Comparison of ENCODE assay signal across 28 cellular contexts in genomic region chr20:32244959-32245358, GRCh38. TPM values are rescaled to one million over a fixed set of nuclear protein-coding genes. Genes with fewer than 3 reads are reported as not detected.
DNase-seq lines count a peak whose midpoint lies in the region; ATAC-seq, FAIRE-seq and TF ChIP-seq lines count a peak whose summit lies in the region.
"Had no signal": no experiment of that assay in that cellular context is flagged by ENCODE, and none has a peak within 500 bp of the region (broad histone marks: within the 10 kb centered on the region; RNA-seq: fewer than 3 reads in every experiment).

No MANE protein-coding gene starts in this region.

- no peaks in the 10 kb centered on the region for H3K9me3 Mint-ChIP-seq in activated naive CD8-positive, alpha-beta T cell treated with anti-CD3 and anti-CD28 coated beads, Interleukin-2, amount 50 U/mL, for 24 hours
- no peaks in the 10 kb centered on the region for H3K9me3 Mint-ChIP-seq in stimulated activated naive B cell treated with anti-CD40 and anti-IgM and Interleukin-4, amounts not matched to agents 10 μg/mL and 1 μg/mL and 100 μg/mL, for 72 hours
- H3K9me3 Mint-ChIP-seq: CD8-positive, alpha-beta T cell had no signal

- FAIRE-seq in HepG2 (lab: Jason Lieb, UNC): no peak
- FAIRE-seq: GM18507, H54, K562 had no signal

- no peaks in the 10 kb centered on the region for H4K20me1 ChIP-seq in HepG2 (ENCODE audit: insufficient read depth, low read length)

- 74% methylated on average over 4 of the region's 4 CpGs for WGBS in HepG2 (ENCODE audit: low lambda C conversion rate)
- 90% methylated on average over 4 of the region's 4 CpGs for WGBS in right lobe of liver (ENCODE audit: insufficient coverage, low coverage, low lambda C conversion rate, missing lambda C conversion rate)

- H3K27ac Mint-ChIP-seq in activated naive CD8-positive, alpha-beta T cell treated with anti-CD3 and anti-CD28 coated beads, Interleukin-2, amount 50 U/mL, for 24 hours: peak overlapping the region; percentile 53
- H3K27ac Mint-ChIP-seq in stimulated activated naive B cell treated with anti-CD40 and anti-IgM and Interleukin-4, amounts not matched to agents 10 μg/mL and 1 μg/mL and 100 μg/mL, for 72 hours: peak overlapping the region; percentile 20
- H3K27ac Mint-ChIP-seq: B cell; CD8-positive, alpha-beta T cell had no signal

- H3K27ac ChIP-seq in HepG2 (ENCODE audit: extremely low read length, insufficient read depth, low read length) (no peak overlapping the region), right lobe of liver (no peak overlapping the region)
- H3K27ac ChIP-seq: 22Rv1, C4-2B, SJCRH30 had no signal

- peaks cover 61% of the 10 kb centered on the region for H3K4me1 Mint-ChIP-seq in activated naive CD8-positive, alpha-beta T cell treated with anti-CD3 and anti-CD28 coated beads, Interleukin-2, amount 50 U/mL, for 24 hours
- peaks cover 8 to 13% of the 10 kb centered on the region in 2 donors for H3K4me1 Mint-ChIP-seq in stimulated activated naive B cell treated with anti-CD40 and anti-IgM and Interleukin-4, amounts not matched to agents 10 μg/mL and 1 μg/mL and 100 μg/mL, for 72 hours

- H3K4me2 ChIP-seq in HepG2 (ENCODE audit: low read depth, low read length): peak overlapping the region; percentile 84

- H3K4me3 ChIP-seq in HepG2 (replicated peaks in 1 of 3; ENCODE audit: insufficient read depth in 1 of 3, low read depth in 2 of 3, low read length in 3 of 3) (no peak overlapping the region; a peak in 1 of 6 replicates), right lobe of liver (no peak overlapping the region)
- H3K4me3 ChIP-seq: K562, SJCRH30 had no signal

- DNase-seq in DMS53 (lab: John Stamatoyannopoulos, UW): peak; percentile 41
- no peak for DNase-seq in DMS53 treated with DMSO at 0.1 percent for 48 hours (lab: John Stamatoyannopoulos, UW; ENCODE audit: unreplicated experiment)
- DNase-seq in HepG2 (ENCODE audit: low spot score): no peak
- no peak for DNase-seq in right lobe of liver
- DNase-seq in activated naive CD8-positive, alpha-beta T cell treated with anti-CD3 and anti-CD28 coated beads, Interleukin-2, amount 50 U/mL, for 24 hours: no peak
- no peak for DNase-seq in stimulated activated naive B cell treated with anti-CD40 and anti-IgM and Interleukin-4, amounts not matched to agents 10 μg/mL and 1 μg/mL and 100 μg/mL, for 72 hours
- no peak for DNase-seq in T-helper 9 cell
- DNase-seq: CD8-positive, alpha-beta T cell; DMS 273 treated with DMSO at 0.1 percent for 48 hours; DND-41; Kasumi-1; NCI-H1092 treated with DMSO at 0.1 percent for 48 hours; NCI-H1436; NCI-H187; NCI-H446 treated with DMSO at 0.1 percent for 48 hours; NCI-H526; NCI-H82; NK-92 treated with Interleukin-12 subunit alpha and Interleukin-12 subunit beta, amount 100 ng/mL, for 24 hours; PC-3; SJCRH30 had no signal

- BruUV-seq in HepG2 (replicated peaks; lab: Mats Ljungman, UMichigan): no TSS peak

- no peak overlapping the region for H2AFZ ChIP-seq in HepG2 (ENCODE audit: low read length)

- H3K9me3 ChIP-seq in HepG2 (ENCODE audit: low read length) (no peaks in the 10 kb centered on the region), right lobe of liver (no peaks in the 10 kb centered on the region)
- H3K9me3 ChIP-seq: SJCRH30 had no signal

- CTCF ChIA-PET in HepG2 (lab: Yijun Ruan, JAX; ENCODE audit: low intra/inter-chr PET ratio, low total read pairs): no interaction called here

- H3K27me3 Mint-ChIP-seq in activated naive CD8-positive, alpha-beta T cell treated with anti-CD3 and anti-CD28 coated beads, Interleukin-2, amount 50 U/mL, for 24 hours: no peaks in the 10 kb centered on the region
- H3K27me3 Mint-ChIP-seq in stimulated activated naive B cell treated with anti-CD40 and anti-IgM and Interleukin-4, amounts not matched to agents 10 μg/mL and 1 μg/mL and 100 μg/mL, for 72 hours: no peaks in the 10 kb centered on the region
- H3K27me3 Mint-ChIP-seq: B cell had no signal

- peak overlapping the region; percentile 56; the same call in 1 of the 2 replicates for H3K9ac ChIP-seq in HepG2 (ENCODE audit: insufficient read depth, low read depth, low read length)

- H3K4me3 Mint-ChIP-seq in activated naive CD8-positive, alpha-beta T cell treated with anti-CD3 and anti-CD28 coated beads, Interleukin-2, amount 50 U/mL, for 24 hours: no peak overlapping the region
- no peak overlapping the region for H3K4me3 Mint-ChIP-seq in stimulated activated naive B cell treated with anti-CD40 and anti-IgM and Interleukin-4, amounts not matched to agents 10 μg/mL and 1 μg/mL and 100 μg/mL, for 72 hours
- H3K4me3 Mint-ChIP-seq: B cell; CD8-positive, alpha-beta T cell had no signal

- H3K27me3 ChIP-seq in HepG2 (ENCODE audit: control insufficient read depth in 1 of 2, insufficient read depth in 2 of 2, low read length in 2 of 2): no peaks in the 10 kb centered on the region
- H3K27me3 ChIP-seq in right lobe of liver: no peaks in the 10 kb centered on the region
- H3K27me3 ChIP-seq: SJCRH30 had no signal

- no peaks in the 10 kb centered on the region for H3K79me2 ChIP-seq in HepG2 (ENCODE audit: insufficient read depth, low read length)

- TF ChIP-seq EP300 in HepG2 (IDR thresholded peaks at IDR 0.05; ENCODE audit: low read depth in 2 of 2, low read length in 2 of 2): no peak
- TF ChIP-seq EP300 in HepG2 (CRISPR knock-in tag; IDR thresholded peaks at IDR 0.05; ENCODE audit: borderline replicate concordance): no peak

- POLR2A ChIA-PET in HepG2 (lab: Yijun Ruan, JAX): interaction anchor here (1.4 to 1.7 kb wide), 3 partner anchors 9 to 45 kb away, joined by 6 to 10 read pairs (median 8); no protein-coding TSS in a partner anchor

- H3K4me1 ChIP-seq in HepG2 (ENCODE audit: insufficient read depth, low read length) (peaks cover 54% of the 10 kb centered on the region), right lobe of liver (peaks cover 0 to 24% (median 7%) of the 10 kb centered on the region in 4 donors)

- TF ChIP-seq CTCF in HepG2 (CRISPR knock-in tag; IDR thresholded peaks at IDR 0.05) (no peak), right lobe of liver (IDR thresholded peaks at IDR 0.05) (no peak)

- H3K36me3 Mint-ChIP-seq in activated naive CD8-positive, alpha-beta T cell treated with anti-CD3 and anti-CD28 coated beads, Interleukin-2, amount 50 U/mL, for 24 hours (ENCODE audit: low read depth): peaks cover 4% of the 10 kb centered on the region
- no peaks in the 10 kb centered on the region for H3K36me3 Mint-ChIP-seq in stimulated activated naive B cell treated with anti-CD40 and anti-IgM and Interleukin-4, amounts not matched to agents 10 μg/mL and 1 μg/mL and 100 μg/mL, for 72 hours
- H3K36me3 Mint-ChIP-seq: CD8-positive, alpha-beta T cell had no signal

- no peaks in the 10 kb centered on the region for H3K36me3 ChIP-seq in HepG2 (replicated peaks in 1 of 2; ENCODE audit: control insufficient read depth in 1 of 2, insufficient read depth in 2 of 2, low read length in 2 of 2)
- no peaks in the 10 kb centered on the region for H3K36me3 ChIP-seq in right lobe of liver
- H3K36me3 ChIP-seq: SJCRH30 had no signal

- TF ChIP-seq RAD21 in HepG2 (CRISPR knock-in tag; IDR thresholded peaks at IDR 0.05): no peak

- in situ Hi-C loops in HepG2 (cut with HindIII; ENCODE audit: extremely low pct_ligation_motif_present, low pct_unique_long_range_greater_than_20kb): no loop called here

- TF ChIP-seq POLR2A in HepG2 (IDR thresholded peaks at IDR 0.05; ENCODE audit: insufficient read depth in 1 of 2, low read depth in 2 of 2, low read length in 2 of 2) (no peak), right lobe of liver (IDR thresholded peaks at IDR 0.05) (no peak)

- ATAC-seq in HepG2: no peak
- no peak for ATAC-seq in right lobe of liver
- ATAC-seq in activated naive CD8-positive, alpha-beta T cell treated with anti-CD3 and anti-CD28 coated beads, Interleukin-2, amount 50 U/mL, for 24 hours: no peak
- ATAC-seq in stimulated activated naive B cell treated with anti-CD40 and anti-IgM and Interleukin-4, amounts not matched to agents 10 μg/mL and 1 μg/mL and 100 μg/mL, for 72 hours (replicated peaks): no peak
- ATAC-seq in GM18502 (IDR thresholded peaks at IDR 0.05; ENCODE audit: poor library complexity, unreplicated experiment): no peak
- ATAC-seq: CD8-positive, alpha-beta T cell; K562; Right ventricle myocardium inferior had no signal

- intact Hi-C loops in HepG2 (cut with micrococcal nuclease; ENCODE audit: unreplicated experiment): loop anchor here (5.0 kb wide), 1 partner anchor 42 kb away; no protein-coding TSS in a partner anchor
- intact Hi-C loops in right lobe of liver (cut with DNase I): no loop called here

RNA-seq across cellular contexts. Expression of gene KIF3B, which starts 32.5 kb away (rescaled TPM):
- total RNA-seq in HepG2 (2016; rRNA removed; fragmentation: Illumina TruSeq; extraction: Trizol): 28.8 and 36.4 TPM in 2 replicates
- total RNA-seq in HepG2 (2016; cell fraction: cytosol; rRNA removed; fragmentation: Illumina TruSeq; extraction: Trizol; ENCODE audit: low read depth): 3.9 and 4.3 TPM in 2 replicates
- total RNA-seq in HepG2 (2016; cell fraction: insoluble cytoplasmic fraction; rRNA removed; fragmentation: Illumina TruSeq; extraction: Trizol): 28.4 and 33.3 TPM in 2 replicates
- 16.8 and 18.5 TPM in 2 replicates for total RNA-seq in HepG2 (2016; cell fraction: membrane; rRNA removed; fragmentation: Illumina TruSeq; extraction: Trizol)
- 18.0 and 21.3 TPM in 2 replicates for total RNA-seq in HepG2 (2016; cell fraction: nucleus; rRNA removed; fragmentation: Illumina TruSeq; extraction: Trizol)
- polyA plus RNA-seq in HepG2 (2011; rRNA removed): 20.2 and 23.6 TPM in 2 replicates
- polyA plus RNA-seq in HepG2 (2011; cell fraction: cytosol; rRNA removed): 18.0 and 24.2 TPM in 2 replicates
- 7.7 and 10.1 TPM in 2 replicates for polyA plus RNA-seq in HepG2 (2011; cell fraction: nucleus; rRNA removed)
- polyA plus RNA-seq in HepG2 (2012): 17.4 and 18.3 TPM in 2 replicates
- polyA plus RNA-seq in HepG2 (2016; cell fraction: cytosol; fragmentation: Illumina TruSeq; extraction: Trizol; ENCODE audit: low read depth): 1.1 and 1.5 TPM in 2 replicates
- polyA plus RNA-seq in HepG2 (2016; cell fraction: insoluble cytoplasmic fraction; fragmentation: Illumina TruSeq; extraction: Trizol; ENCODE audit: low read depth): 28.7 and 29.5 TPM in 2 replicates
- 7.8 and 8.4 TPM in 2 replicates for polyA plus RNA-seq in HepG2 (2016; cell fraction: membrane; fragmentation: Illumina TruSeq; extraction: Trizol; ENCODE audit: low read depth)
- polyA plus RNA-seq in HepG2 (2016; cell fraction: nucleus; fragmentation: Illumina TruSeq; extraction: Trizol; ENCODE audit: insufficient read depth, low read depth): 21.9 and 25.1 TPM in 2 replicates
- 27.4 and 31.9 TPM in 2 replicates for polyA minus RNA-seq in HepG2 (2011; rRNA and poly(A)+ RNA removed; ENCODE audit: low replicate concordance)
- polyA minus RNA-seq in HepG2 (2011; cell fraction: cytosol; rRNA and poly(A)+ RNA removed): 17.6 and 21.7 TPM in 2 replicates
- 11.7 and 17.7 TPM in 2 replicates for polyA minus RNA-seq in HepG2 (2011; cell fraction: nucleus; rRNA and poly(A)+ RNA removed)
- total RNA-seq in right lobe of liver: 10 to 100 TPM; 16.4 to 23.6 (median 20.7) TPM

RNA-seq across cellular contexts. Expression of gene POFUT1, which starts 37.3 kb away (rescaled TPM):
- 30.2 and 58.3 TPM in 2 replicates for total RNA-seq in HepG2 (2016; rRNA removed; fragmentation: Illumina TruSeq; extraction: Trizol)
- 4.8 and 5.3 TPM in 2 replicates for total RNA-seq in HepG2 (2016; cell fraction: cytosol; rRNA removed; fragmentation: Illumina TruSeq; extraction: Trizol; ENCODE audit: low read depth)
- 27.5 and 55.8 TPM in 2 replicates for total RNA-seq in HepG2 (2016; cell fraction: insoluble cytoplasmic fraction; rRNA removed; fragmentation: Illumina TruSeq; extraction: Trizol)
- 17.7 and 18.8 TPM in 2 replicates for total RNA-seq in HepG2 (2016; cell fraction: membrane; rRNA removed; fragmentation: Illumina TruSeq; extraction: Trizol)
- total RNA-seq in HepG2 (2016; cell fraction: nucleus; rRNA removed; fragmentation: Illumina TruSeq; extraction: Trizol): 47.8 and 56.4 TPM in 2 replicates
- polyA plus RNA-seq in HepG2 (2011; rRNA removed): 35.5 and 41.6 TPM in 2 replicates
- polyA plus RNA-seq in HepG2 (2011; cell fraction: cytosol; rRNA removed): 39.5 and 45.0 TPM in 2 replicates
- polyA plus RNA-seq in HepG2 (2011; cell fraction: nucleus; rRNA removed): 25.7 and 30.2 TPM in 2 replicates
- polyA plus RNA-seq in HepG2 (2012): 37.6 and 40.5 TPM in 2 replicates
- 3.9 and 4.5 TPM in 2 replicates for polyA plus RNA-seq in HepG2 (2016; cell fraction: cytosol; fragmentation: Illumina TruSeq; extraction: Trizol; ENCODE audit: low read depth)
- 22.5 and 25.1 TPM in 2 replicates for polyA plus RNA-seq in HepG2 (2016; cell fraction: insoluble cytoplasmic fraction; fragmentation: Illumina TruSeq; extraction: Trizol; ENCODE audit: low read depth)
- 8.5 and 10.3 TPM in 2 replicates for polyA plus RNA-seq in HepG2 (2016; cell fraction: membrane; fragmentation: Illumina TruSeq; extraction: Trizol; ENCODE audit: low read depth)
- polyA plus RNA-seq in HepG2 (2016; cell fraction: nucleus; fragmentation: Illumina TruSeq; extraction: Trizol; ENCODE audit: insufficient read depth, low read depth): 55.8 and 62.0 TPM in 2 replicates
- polyA minus RNA-seq in HepG2 (2011; rRNA and poly(A)+ RNA removed; ENCODE audit: low replicate concordance): 44.0 and 61.9 TPM in 2 replicates
- 31.7 and 41.7 TPM in 2 replicates for polyA minus RNA-seq in HepG2 (2011; cell fraction: cytosol; rRNA and poly(A)+ RNA removed)
- 33.5 and 39.0 TPM in 2 replicates for polyA minus RNA-seq in HepG2 (2011; cell fraction: nucleus; rRNA and poly(A)+ RNA removed)
- 10 to 100 TPM; 24.2 to 40.2 (median 28.7) TPM for total RNA-seq in right lobe of liver

RNA-seq across cellular contexts. Expression of gene PLAGL2, which starts 37.4 kb away (rescaled TPM):
- total RNA-seq in HepG2 (2016; rRNA removed; fragmentation: Illumina TruSeq; extraction: Trizol) (15.3 and 26.5 TPM in 2 replicates), right lobe of liver (1 to 10 TPM; 1.5 to 3.1 (median 2.4) TPM)
- total RNA-seq in HepG2 (2016; cell fraction: cytosol; rRNA removed; fragmentation: Illumina TruSeq; extraction: Trizol; ENCODE audit: low read depth): 4.9 and 5.7 TPM in 2 replicates
- total RNA-seq in HepG2 (2016; cell fraction: insoluble cytoplasmic fraction; rRNA removed; fragmentation: Illumina TruSeq; extraction: Trizol): 13.7 and 22.8 TPM in 2 replicates
- 25.1 and 26.3 TPM in 2 replicates for total RNA-seq in HepG2 (2016; cell fraction: membrane; rRNA removed; fragmentation: Illumina TruSeq; extraction: Trizol)
- 16.1 and 18.8 TPM in 2 replicates for total RNA-seq in HepG2 (2016; cell fraction: nucleus; rRNA removed; fragmentation: Illumina TruSeq; extraction: Trizol)
- polyA plus RNA-seq in HepG2 (2011; rRNA removed): 14.9 and 15.2 TPM in 2 replicates
- polyA plus RNA-seq in HepG2 (2011; cell fraction: cytosol; rRNA removed): 12.9 and 15.9 TPM in 2 replicates
- polyA plus RNA-seq in HepG2 (2011; cell fraction: nucleus; rRNA removed): 15.6 and 19.1 TPM in 2 replicates
- 25.4 and 26.2 TPM in 2 replicates for polyA plus RNA-seq in HepG2 (2012)
- 4.5 and 4.7 TPM in 2 replicates for polyA plus RNA-seq in HepG2 (2016; cell fraction: cytosol; fragmentation: Illumina TruSeq; extraction: Trizol; ENCODE audit: low read depth)
- polyA plus RNA-seq in HepG2 (2016; cell fraction: insoluble cytoplasmic fraction; fragmentation: Illumina TruSeq; extraction: Trizol; ENCODE audit: low read depth): 43.2 and 55.3 TPM in 2 replicates
- polyA plus RNA-seq in HepG2 (2016; cell fraction: membrane; fragmentation: Illumina TruSeq; extraction: Trizol; ENCODE audit: low read depth): 27.0 and 27.7 TPM in 2 replicates
- polyA plus RNA-seq in HepG2 (2016; cell fraction: nucleus; fragmentation: Illumina TruSeq; extraction: Trizol; ENCODE audit: insufficient read depth, low read depth): 36.1 and 36.3 TPM in 2 replicates
- 18.8 and 36.8 TPM in 2 replicates for polyA minus RNA-seq in HepG2 (2011; rRNA and poly(A)+ RNA removed; ENCODE audit: low replicate concordance)
- polyA minus RNA-seq in HepG2 (2011; cell fraction: cytosol; rRNA and poly(A)+ RNA removed): 17.8 and 22.1 TPM in 2 replicates
- 19.2 and 20.9 TPM in 2 replicates for polyA minus RNA-seq in HepG2 (2011; cell fraction: nucleus; rRNA and poly(A)+ RNA removed)
